20 cellular contexts compared by ENCODE assay signal in genomic region chr7:45645141-45645969, GRCh38.
"Had no signal": no experiment of that assay in that cellular context is flagged by ENCODE, and none has a peak within 500 bp of the region (broad histone marks: within the 10 kb centered on the region; RNA-seq: fewer than 3 reads in every experiment).

No MANE protein-coding gene starts in this region.

- H3K27me3 Mint-ChIP-seq: type B pancreatic cell had no signal

- H3K27ac Mint-ChIP-seq: effector memory CD8-positive, alpha-beta T cell; mesothelial cell of epicardium; natural killer cell treated with Interleukin-12 subunit alpha and Interleukin-12 subunit beta and Interleukin-15 and Interleukin-18, amount 100 ng/mL, for 72 hours; neural progenitor cell; type B pancreatic cell had no signal

- H3K79me2 ChIP-seq: parathyroid adenoma had no signal

- H3K9me3 Mint-ChIP-seq: effector memory CD8-positive, alpha-beta T cell; mesothelial cell of epicardium; natural killer cell treated with Interleukin-12 subunit alpha and Interleukin-12 subunit beta and Interleukin-15 and Interleukin-18, amount 100 ng/mL, for 72 hours; neural progenitor cell; type B pancreatic cell had no signal

- H3K4me3 Mint-ChIP-seq: effector memory CD8-positive, alpha-beta T cell; mesothelial cell of epicardium; natural killer cell treated with Interleukin-12 subunit alpha and Interleukin-12 subunit beta and Interleukin-15 and Interleukin-18, amount 100 ng/mL, for 72 hours; neural progenitor cell; type B pancreatic cell had no signal

- DNase-seq: effector memory CD8-positive, alpha-beta T cell; gastrocnemius medialis; glutamatergic neuron; mammary epithelial cell; occipital lobe; psoas muscle; retina; stimulated activated CD4-positive, alpha-beta T cell treated with anti-CD3 and anti-CD28 coated beads, Interleukin-2, amount 100 ng/mL, for 24 hours; stimulated activated naive CD4-positive, alpha-beta T cell treated with Interleukin-2 at 50 U/mL for 16 hours; thyroid gland; uterus had no signal

- H3K4me1 Mint-ChIP-seq: neural progenitor cell had no signal

- H3K9me3 ChIP-seq: esophagus muscularis mucosa, gastrocnemius medialis, psoas muscle, suprapubic skin, thyroid gland, uterus had no signal

- H3K36me3 Mint-ChIP-seq: mesothelial cell of epicardium; natural killer cell treated with Interleukin-12 subunit alpha and Interleukin-12 subunit beta and Interleukin-15 and Interleukin-18, amount 100 ng/mL, for 72 hours had no signal

- H3K27me3 ChIP-seq: esophagus muscularis mucosa, gastrocnemius medialis, neural progenitor cell, suprapubic skin, thyroid gland, uterus had no signal

- H3K9ac ChIP-seq: neural progenitor cell, parathyroid adenoma had no signal

- H3K4me2 ChIP-seq: neural progenitor cell had no signal

- H3K4me3 ChIP-seq: esophagus muscularis mucosa, gastrocnemius medialis, neural progenitor cell, psoas muscle, suprapubic skin, thyroid gland, uterus had no signal

- H3K27ac ChIP-seq: epithelial cell of prostate, esophagus muscularis mucosa, gastrocnemius medialis, neural progenitor cell, parathyroid adenoma, psoas muscle, suprapubic skin, thyroid gland, uterus had no signal

- ATAC-seq: effector memory CD8-positive, alpha-beta T cell; gastrocnemius medialis; psoas muscle; sciatic nerve had no signal

- H2AFZ ChIP-seq: neural progenitor cell, parathyroid adenoma had no signal

- H3K4me1 ChIP-seq: neural progenitor cell, parathyroid adenoma, suprapubic skin, uterus had no signal

- H3K36me3 ChIP-seq: gastrocnemius medialis, neural progenitor cell, suprapubic skin, thyroid gland, uterus had no signal
